ENCODE assay signal across 1 cellular context in the genomic region with DNA sequence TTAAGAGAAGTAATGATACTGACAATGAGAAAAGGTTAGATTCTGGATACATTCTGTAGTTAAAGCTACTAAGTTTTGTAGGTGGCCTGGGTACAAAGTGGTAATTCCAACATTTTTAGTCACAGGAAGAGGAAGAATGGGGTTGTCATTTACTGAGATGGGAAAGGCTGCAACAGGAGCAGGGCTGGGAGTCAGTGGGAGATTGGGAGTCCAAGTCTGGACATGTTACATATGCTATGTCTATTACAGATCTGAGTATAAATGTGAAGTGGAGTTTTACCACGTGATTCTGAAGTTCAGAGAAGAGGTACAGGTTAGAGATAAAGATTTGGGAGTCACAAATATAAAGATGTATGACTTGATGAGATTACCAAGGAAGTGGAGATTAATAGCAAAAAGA.
TF ChIP-seq lines count a peak whose summit lies in the region.

No MANE protein-coding gene starts in this region.

TF ChIP-seq in SK-N-SH treated with all-trans-retinoic acid at 6 μM for 48 hours, 23 proteins besides CTCF, POLR2A, EP300 and RAD21 (continued from another document):
- TF ChIP-seq, protein P1, sequence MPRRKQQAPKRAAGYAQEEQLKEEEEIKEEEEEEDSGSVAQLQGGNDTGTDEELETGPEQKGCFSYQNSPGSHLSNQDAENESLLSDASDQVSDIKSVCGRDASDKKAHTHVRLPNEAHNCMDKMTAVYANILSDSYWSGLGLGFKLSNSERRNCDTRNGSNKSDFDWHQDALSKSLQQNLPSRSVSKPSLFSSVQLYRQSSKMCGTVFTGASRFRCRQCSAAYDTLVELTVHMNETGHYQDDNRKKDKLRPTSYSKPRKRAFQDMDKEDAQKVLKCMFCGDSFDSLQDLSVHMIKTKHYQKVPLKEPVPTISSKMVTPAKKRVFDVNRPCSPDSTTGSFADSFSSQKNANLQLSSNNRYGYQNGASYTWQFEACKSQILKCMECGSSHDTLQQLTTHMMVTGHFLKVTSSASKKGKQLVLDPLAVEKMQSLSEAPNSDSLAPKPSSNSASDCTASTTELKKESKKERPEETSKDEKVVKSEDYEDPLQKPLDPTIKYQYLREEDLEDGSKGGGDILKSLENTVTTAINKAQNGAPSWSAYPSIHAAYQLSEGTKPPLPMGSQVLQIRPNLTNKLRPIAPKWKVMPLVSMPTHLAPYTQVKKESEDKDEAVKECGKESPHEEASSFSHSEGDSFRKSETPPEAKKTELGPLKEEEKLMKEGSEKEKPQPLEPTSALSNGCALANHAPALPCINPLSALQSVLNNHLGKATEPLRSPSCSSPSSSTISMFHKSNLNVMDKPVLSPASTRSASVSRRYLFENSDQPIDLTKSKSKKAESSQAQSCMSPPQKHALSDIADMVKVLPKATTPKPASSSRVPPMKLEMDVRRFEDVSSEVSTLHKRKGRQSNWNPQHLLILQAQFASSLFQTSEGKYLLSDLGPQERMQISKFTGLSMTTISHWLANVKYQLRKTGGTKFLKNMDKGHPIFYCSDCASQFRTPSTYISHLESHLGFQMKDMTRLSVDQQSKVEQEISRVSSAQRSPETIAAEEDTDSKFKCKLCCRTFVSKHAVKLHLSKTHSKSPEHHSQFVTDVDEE (CRISPR knock-in tag; IDR thresholded peaks at IDR 0.05): no peak
- TF ChIP-seq, protein P2, sequence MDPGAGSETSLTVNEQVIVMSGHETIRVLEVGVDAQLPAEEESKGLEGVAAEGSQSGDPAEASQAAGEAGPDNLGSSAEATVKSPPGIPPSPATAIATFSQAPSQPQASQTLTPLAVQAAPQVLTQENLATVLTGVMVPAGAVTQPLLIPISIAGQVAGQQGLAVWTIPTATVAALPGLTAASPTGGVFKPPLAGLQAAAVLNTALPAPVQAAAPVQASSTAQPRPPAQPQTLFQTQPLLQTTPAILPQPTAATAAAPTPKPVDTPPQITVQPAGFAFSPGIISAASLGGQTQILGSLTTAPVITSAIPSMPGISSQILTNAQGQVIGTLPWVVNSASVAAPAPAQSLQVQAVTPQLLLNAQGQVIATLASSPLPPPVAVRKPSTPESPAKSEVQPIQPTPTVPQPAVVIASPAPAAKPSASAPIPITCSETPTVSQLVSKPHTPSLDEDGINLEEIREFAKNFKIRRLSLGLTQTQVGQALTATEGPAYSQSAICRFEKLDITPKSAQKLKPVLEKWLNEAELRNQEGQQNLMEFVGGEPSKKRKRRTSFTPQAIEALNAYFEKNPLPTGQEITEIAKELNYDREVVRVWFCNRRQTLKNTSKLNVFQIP (CRISPR knock-in tag; IDR thresholded peaks at IDR 0.05; ENCODE audit: borderline replicate concordance, low read depth): no peak
- TF ChIP-seq OSR1 (CRISPR knock-in tag; IDR thresholded peaks at IDR 0.05) (no peak), CSDC2 (CRISPR knock-in tag; IDR thresholded peaks at IDR 0.05) (no peak), TCF4 (CRISPR knock-in tag; IDR thresholded peaks at IDR 0.05; ENCODE audit: borderline replicate concordance) (no peak), ZNF8 (CRISPR knock-in tag; IDR thresholded peaks at IDR 0.05) (no peak), ARNTL (CRISPR knock-in tag; IDR thresholded peaks at IDR 0.05; ENCODE audit: borderline replicate concordance, low read depth) (no peak), GLIS3 (CRISPR knock-in tag; IDR thresholded peaks at IDR 0.05) (no peak)
- TF ChIP-seq, protein P3, sequence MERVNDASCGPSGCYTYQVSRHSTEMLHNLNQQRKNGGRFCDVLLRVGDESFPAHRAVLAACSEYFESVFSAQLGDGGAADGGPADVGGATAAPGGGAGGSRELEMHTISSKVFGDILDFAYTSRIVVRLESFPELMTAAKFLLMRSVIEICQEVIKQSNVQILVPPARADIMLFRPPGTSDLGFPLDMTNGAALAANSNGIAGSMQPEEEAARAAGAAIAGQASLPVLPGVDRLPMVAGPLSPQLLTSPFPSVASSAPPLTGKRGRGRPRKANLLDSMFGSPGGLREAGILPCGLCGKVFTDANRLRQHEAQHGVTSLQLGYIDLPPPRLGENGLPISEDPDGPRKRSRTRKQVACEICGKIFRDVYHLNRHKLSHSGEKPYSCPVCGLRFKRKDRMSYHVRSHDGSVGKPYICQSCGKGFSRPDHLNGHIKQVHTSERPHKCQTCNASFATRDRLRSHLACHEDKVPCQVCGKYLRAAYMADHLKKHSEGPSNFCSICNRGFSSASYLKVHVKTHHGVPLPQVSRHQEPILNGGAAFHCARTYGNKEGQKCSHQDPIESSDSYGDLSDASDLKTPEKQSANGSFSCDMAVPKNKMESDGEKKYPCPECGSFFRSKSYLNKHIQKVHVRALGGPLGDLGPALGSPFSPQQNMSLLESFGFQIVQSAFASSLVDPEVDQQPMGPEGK (CRISPR knock-in tag; IDR thresholded peaks at IDR 0.05; ENCODE audit: borderline replicate concordance): no peak
- TF ChIP-seq, protein P4, sequence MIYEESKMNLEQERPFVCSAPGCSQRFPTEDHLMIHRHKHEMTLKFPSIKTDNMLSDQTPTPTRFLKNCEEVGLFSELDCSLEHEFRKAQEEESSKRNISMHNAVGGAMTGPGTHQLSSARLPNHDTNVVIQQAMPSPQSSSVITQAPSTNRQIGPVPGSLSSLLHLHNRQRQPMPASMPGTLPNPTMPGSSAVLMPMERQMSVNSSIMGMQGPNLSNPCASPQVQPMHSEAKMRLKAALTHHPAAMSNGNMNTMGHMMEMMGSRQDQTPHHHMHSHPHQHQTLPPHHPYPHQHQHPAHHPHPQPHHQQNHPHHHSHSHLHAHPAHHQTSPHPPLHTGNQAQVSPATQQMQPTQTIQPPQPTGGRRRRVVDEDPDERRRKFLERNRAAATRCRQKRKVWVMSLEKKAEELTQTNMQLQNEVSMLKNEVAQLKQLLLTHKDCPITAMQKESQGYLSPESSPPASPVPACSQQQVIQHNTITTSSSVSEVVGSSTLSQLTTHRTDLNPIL (CRISPR knock-in tag; IDR thresholded peaks at IDR 0.05; ENCODE audit: low read depth): no peak
TF ChIP-seq in SK-N-SH treated with all-trans-retinoic acid at 6 μM for 48 hours: peak in this region for 0.
